ENCODE assay signal across 9 cellular contexts in genomic region chr18:48954837-48955527, GRCh38. TPM values are rescaled to one million over a fixed set of nuclear protein-coding genes. Genes with fewer than 3 reads are reported as not detected.
DNase-seq lines count a peak whose midpoint lies in the region; ATAC-seq, FAIRE-seq and TF ChIP-seq lines count a peak whose summit lies in the region.
"Had no signal": no experiment of that assay in that cellular context is flagged by ENCODE, and none has a peak within 500 bp of the region (broad histone marks: within the 10 kb centered on the region; RNA-seq: fewer than 3 reads in every experiment).

No MANE protein-coding gene starts in this region.

- no peak for FAIRE-seq in urothelium cell line (lab: Jason Lieb, UNC)

- no TSS peak for BruUV-seq in Calu3 (replicated peaks; lab: Mats Ljungman, UMichigan)

- peaks cover 37% of the 10 kb centered on the region for H3K4me1 Mint-ChIP-seq in Calu3 (ENCODE audit: low read depth, unreplicated experiment)
- peaks cover 36% of the 10 kb centered on the region for H3K4me1 Mint-ChIP-seq in brain

- no peaks in the 10 kb centered on the region for H3K27me3 ChIP-seq in right lobe of liver
- H3K27me3 ChIP-seq in smooth muscle cell (ENCODE audit: low read depth) = no peaks in the 10 kb centered on the region

- H3K4me2 ChIP-seq in smooth muscle cell = peak overlapping the region; percentile 57

- H3F3A ChIP-seq in smooth muscle cell (ENCODE audit: low read depth) = peaks cover 26% of the 10 kb centered on the region

- no peak overlapping the region for H2AFZ ChIP-seq in smooth muscle cell (ENCODE audit: low read depth)

- WGBS in right lobe of liver (ENCODE audit: insufficient coverage, low coverage, low lambda C conversion rate, missing lambda C conversion rate) = 93% methylated on average over 12 of the region's 15 CpGs
- 77% methylated on average over 15 of the region's 15 CpGs for WGBS in smooth muscle cell (ENCODE audit: low lambda C conversion rate)

- H3K9me3 Mint-ChIP-seq in Calu3 (ENCODE audit: low read depth, unreplicated experiment) = no peaks in the 10 kb centered on the region
- peaks cover 0 to 2% (median 0%) of the 10 kb centered on the region in 5 experiments for H3K9me3 Mint-ChIP-seq in brain

- H3K27ac Mint-ChIP-seq in Calu3 (ENCODE audit: unreplicated experiment) (peak overlapping the region; percentile 54), brain (peak overlapping the region in 2 of 5 experiments; percentile 16 to 68)

- DNase-seq in Calu3 (no peak), right lobe of liver (no peak), smooth muscle cell (lab: John Stamatoyannopoulos, UW; ENCODE audit: unreplicated experiment) (no peak), urothelium cell line (ENCODE audit: low spot score) (no peak)
- DNase-seq: NCI-H526 had no signal

- intact Hi-C loops in Calu3 (cut with micrococcal nuclease; ENCODE audit: unreplicated experiment) (no loop called here), right lobe of liver (cut with DNase I) (no loop called here)

- peaks cover 16% of the 10 kb centered on the region for H4K20me1 ChIP-seq in smooth muscle cell (ENCODE audit: low read depth)

- H3K36me3 Mint-ChIP-seq in Calu3 (ENCODE audit: insufficient read depth, unreplicated experiment) (peaks cover 41% of the 10 kb centered on the region), brain (no peaks in the 10 kb centered on the region)

- H3K4me3 Mint-ChIP-seq in Calu3 (ENCODE audit: low read depth, unreplicated experiment) (no peak overlapping the region), brain (peak overlapping the region in 3 of 5 experiments; percentile 4 to 70 (median 13))

- no peak for ATAC-seq in right lobe of liver
- ATAC-seq in GM21737 (IDR thresholded peaks at IDR 0.05; ENCODE audit: unreplicated experiment) = no peak
- ATAC-seq in HG03439 (IDR thresholded peaks at IDR 0.05; ENCODE audit: unreplicated experiment) = no peak
- no peak for ATAC-seq in HG03196 (IDR thresholded peaks at IDR 0.05; ENCODE audit: unreplicated experiment)

- no peak for TF ChIP-seq CTCF in Calu3 (IDR thresholded peaks at IDR 0.05; ENCODE audit: unreplicated experiment)
- TF ChIP-seq CTCF in brain (conservative IDR thresholded peaks at IDR 0.05) = no peak
- no peak for TF ChIP-seq CTCF in right lobe of liver (IDR thresholded peaks at IDR 0.05)
- TF ChIP-seq CTCF in smooth muscle cell (IDR thresholded peaks at IDR 0.05; ENCODE audit: borderline replicate concordance, insufficient read depth, poor library complexity, severe bottlenecking) = no peak

- H3K9me3 ChIP-seq in right lobe of liver (no peaks in the 10 kb centered on the region), smooth muscle cell (replicated peaks; ENCODE audit: low read depth) (no peaks in the 10 kb centered on the region)

- no peak for TF ChIP-seq POLR2A in right lobe of liver (IDR thresholded peaks at IDR 0.05)

- peaks cover 41% of the 10 kb centered on the region for H3K79me2 ChIP-seq in smooth muscle cell (ENCODE audit: low read depth)

- H3K4me1 ChIP-seq in right lobe of liver (no peaks in the 10 kb centered on the region), smooth muscle cell (ENCODE audit: low read depth) (peaks cover 33% of the 10 kb centered on the region)

- CTCF ChIA-PET in Calu3 (lab: Charles Lee) = interaction anchor here (0.7 kb wide), 1 partner anchor 17 kb away, joined by 3 read pairs; no protein-coding TSS in a partner anchor

- peak overlapping the region; percentile 89 for H3K9ac ChIP-seq in smooth muscle cell (ENCODE audit: low read depth)

- H3K4me3 ChIP-seq in right lobe of liver = no peak overlapping the region
- H3K4me3 ChIP-seq in smooth muscle cell = no peak overlapping the region

- no peaks in the 10 kb centered on the region for H3K27me3 Mint-ChIP-seq in Calu3 (ENCODE audit: unreplicated experiment)
- peaks cover 14% of the 10 kb centered on the region for H3K27me3 Mint-ChIP-seq in brain

- H3K27ac ChIP-seq in right lobe of liver (peak overlapping the region in 2 of 3 donors; percentile 13 to 34), smooth muscle cell (ENCODE audit: low read depth) (peak overlapping the region; percentile 100)

- no peaks in the 10 kb centered on the region for H3K36me3 ChIP-seq in right lobe of liver
- H3K36me3 ChIP-seq in smooth muscle cell (ENCODE audit: low read depth) = no peaks in the 10 kb centered on the region

RNA-seq across cellular contexts. Expression of gene SMAD7, which starts 4.2 kb away (rescaled TPM):
- 11.2 and 13.7 TPM in 2 replicates for total RNA-seq in Calu3 (2022)
- 8.0 TPM for polyA plus RNA-seq in brain (ENCODE audit: insufficient read depth, low read depth, low replicate concordance)
- total RNA-seq in right lobe of liver = 10 to 100 TPM in 4 of 6 experiments, 1 to 10 TPM in 2; 8.2 to 13.5 (median 11.0) TPM
- total RNA-seq in smooth muscle cell = 114 and 142 TPM in 2 replicates
- polyA plus RNA-seq in smooth muscle cell = 134 and 136 TPM in 2 replicates
